20 cellular contexts compared by ENCODE assay signal in genomic region chr3:191158247-191158646, GRCh38. TPM values are rescaled to one million over a fixed set of nuclear protein-coding genes. Genes with fewer than 3 reads are reported as not detected.
DNase-seq lines count a peak whose midpoint lies in the region; ATAC-seq, FAIRE-seq and TF ChIP-seq lines count a peak whose summit lies in the region.
"Had no signal": no experiment of that assay in that cellular context is flagged by ENCODE, and none has a peak within 500 bp of the region (broad histone marks: within the 10 kb centered on the region; RNA-seq: fewer than 3 reads in every experiment).

No MANE protein-coding gene starts in this region.

- peak overlapping the region; percentile 80; the same call in 1 of the 2 replicates for H2AFZ ChIP-seq in GM23338
- no peak overlapping the region for H2AFZ ChIP-seq in astrocyte (ENCODE audit: low read depth, low read length)
- H2AFZ ChIP-seq in neural progenitor cell (replicated peaks), result no peak overlapping the region

- H3K9ac ChIP-seq in astrocyte (ENCODE audit: low read length), result no peak overlapping the region
- H3K9ac ChIP-seq in neural progenitor cell, result no peak overlapping the region
- H3K9ac ChIP-seq: KMS-11 had no signal

- no peaks in the 10 kb centered on the region for H3K27me3 Mint-ChIP-seq in GM23338 (ENCODE audit: insufficient read depth, low read depth, poor library complexity)
- no peaks in the 10 kb centered on the region for H3K27me3 Mint-ChIP-seq in astrocyte (ENCODE audit: low read depth, unreplicated experiment)
- H3K27me3 Mint-ChIP-seq in neural progenitor cell (ENCODE audit: insufficient read depth, low read depth), result no peaks in the 10 kb centered on the region
- H3K27me3 Mint-ChIP-seq: CD4-positive, alpha-beta T cell had no signal

- no peak for ATAC-seq in GM23338

- H4K20me1 ChIP-seq in GM23338 (replicated peaks; ENCODE audit: insufficient read depth), result no peaks in the 10 kb centered on the region
- H4K20me1 ChIP-seq in astrocyte (ENCODE audit: insufficient read depth, low read length), result no peaks in the 10 kb centered on the region
- no peaks in the 10 kb centered on the region for H4K20me1 ChIP-seq in neural progenitor cell (ENCODE audit: low read depth)

- peaks cover 18% of the 10 kb centered on the region for H3K36me3 Mint-ChIP-seq in GM23338 (ENCODE audit: low read depth)
- H3K36me3 Mint-ChIP-seq in astrocyte (ENCODE audit: low read depth, unreplicated experiment), result no peaks in the 10 kb centered on the region
- no peaks in the 10 kb centered on the region for H3K36me3 Mint-ChIP-seq in neural progenitor cell

- H3K9me3 Mint-ChIP-seq in GM23338, result peaks cover 23% of the 10 kb centered on the region
- peaks cover 13% of the 10 kb centered on the region for H3K9me3 Mint-ChIP-seq in astrocyte (ENCODE audit: unreplicated experiment)
- peaks cover 13% of the 10 kb centered on the region for H3K9me3 Mint-ChIP-seq in neural progenitor cell

- H3K4me3 Mint-ChIP-seq in GM23338 (no peak overlapping the region), astrocyte (ENCODE audit: unreplicated experiment) (no peak overlapping the region), neural progenitor cell (no peak overlapping the region)
- H3K4me3 Mint-ChIP-seq: CD4-positive, alpha-beta T cell had no signal

- no peaks in the 10 kb centered on the region for H3K36me3 ChIP-seq in GM23338 (ENCODE audit: insufficient read depth)
- no peaks in the 10 kb centered on the region for H3K36me3 ChIP-seq in astrocyte (ENCODE audit: insufficient read depth, low read length)
- peaks cover 11% of the 10 kb centered on the region for H3K36me3 ChIP-seq in neural progenitor cell
- H3K36me3 ChIP-seq: BE2C had no signal

- H3K27ac Mint-ChIP-seq in GM23338 (no peak overlapping the region), astrocyte (ENCODE audit: unreplicated experiment) (no peak overlapping the region), neural progenitor cell (no peak overlapping the region)
- H3K27ac Mint-ChIP-seq: CD4-positive, alpha-beta T cell had no signal

- DNase-seq in GM23338 (ENCODE audit: low spot score), result no peak
- peak; percentile 10 for DNase-seq in HuH-7 (ENCODE audit: low spot score)
- DNase-seq in astrocyte (ENCODE audit: low read depth), result no peak
- DNase-seq in neural progenitor cell (ENCODE audit: low spot score), result peak; percentile 8
- no peak for DNase-seq in NOMO-1 treated with dmso at 0.1 percent for 144 hours (lab: John Stamatoyannopoulos, UW; ENCODE audit: unreplicated experiment)
- no peak for DNase-seq in LoVo (ENCODE audit: low spot score)
- no peak for DNase-seq in NCI-H748 (lab: John Stamatoyannopoulos, UW; ENCODE audit: unreplicated experiment)
- DNase-seq: BE2C; C1 segment of cervical spinal cord; Caco-2; CD4-positive, alpha-beta T cell; GOT3; HCEC 1CT had no signal

- no peak for TF ChIP-seq CTCF in GM23338 (conservative IDR thresholded peaks at IDR 0.05; ENCODE audit: low read depth in 2 of 2)
- TF ChIP-seq CTCF in astrocyte (IDR thresholded peaks at IDR 0.05; ENCODE audit: insufficient read depth, low read depth, low read length), result no peak
- TF ChIP-seq CTCF in neural progenitor cell (IDR thresholded peaks at IDR 0.05), result no peak

- H3K4me2 ChIP-seq in GM23338 (no peak overlapping the region), astrocyte (ENCODE audit: low read length) (no peak overlapping the region), neural progenitor cell (no peak overlapping the region)
- H3K4me2 ChIP-seq: KMS-11 had no signal

- FAIRE-seq in astrocyte (lab: Jason Lieb, UNC), result peak; percentile 64
- FAIRE-seq: D721Med, G401.6, GM12891, GM19239, HTR-8/SVneo had no signal

- H3K9me2 ChIP-seq in GM23338 (ENCODE audit: insufficient read depth), result no peaks in the 10 kb centered on the region

- H3K4me1 Mint-ChIP-seq in GM23338 (no peaks in the 10 kb centered on the region), astrocyte (ENCODE audit: low read depth, unreplicated experiment) (no peaks in the 10 kb centered on the region), neural progenitor cell (no peaks in the 10 kb centered on the region)

- H3K9me3 ChIP-seq in astrocyte (ENCODE audit: insufficient read depth, low read depth, low read length) (peaks cover 3% of the 10 kb centered on the region), neural progenitor cell (ENCODE audit: low read depth) (peaks cover 4% of the 10 kb centered on the region)
- H3K9me3 ChIP-seq: BE2C, Caco-2 had no signal

- H3F3A ChIP-seq in GM23338 (replicated peaks; ENCODE audit: low read depth) (no peaks in the 10 kb centered on the region), neural progenitor cell (ENCODE audit: low read depth) (no peaks in the 10 kb centered on the region)

- H3K79me2 ChIP-seq in GM23338 (replicated peaks; ENCODE audit: insufficient read depth) (no peaks in the 10 kb centered on the region), astrocyte (ENCODE audit: insufficient read depth, low read length) (no peaks in the 10 kb centered on the region), neural progenitor cell (ENCODE audit: low read depth) (no peaks in the 10 kb centered on the region)

- no peak overlapping the region for H3K4me3 ChIP-seq in GM23338
- H3K4me3 ChIP-seq in astrocyte (ENCODE audit: insufficient read depth, low read depth, low read length), result no peak overlapping the region
- H3K4me3 ChIP-seq in neural progenitor cell, result no peak overlapping the region

- H3K4me1 ChIP-seq in GM23338 (ENCODE audit: insufficient read depth) (no peaks in the 10 kb centered on the region), astrocyte (ENCODE audit: insufficient read depth, low read length) (no peaks in the 10 kb centered on the region), neural progenitor cell (no peaks in the 10 kb centered on the region)
- H3K4me1 ChIP-seq: BE2C, Caco-2 had no signal

- H3K27ac ChIP-seq in GM23338 (ENCODE audit: low read depth), result no peak overlapping the region
- no peak overlapping the region for H3K27ac ChIP-seq in astrocyte (ENCODE audit: low read depth, low read length)
- H3K27ac ChIP-seq in neural progenitor cell, result no peak overlapping the region
- H3K27ac ChIP-seq: KMS-11 had no signal

- no peaks in the 10 kb centered on the region for H3K27me3 ChIP-seq in GM23338 (ENCODE audit: insufficient read depth)
- H3K27me3 ChIP-seq in astrocyte (ENCODE audit: insufficient read depth, low read length), result no peaks in the 10 kb centered on the region
- no peaks in the 10 kb centered on the region for H3K27me3 ChIP-seq in neural progenitor cell
- H3K27me3 ChIP-seq: BE2C had no signal

TF ChIP-seq in GM23338, 12 proteins besides CTCF, POLR2A, EP300 and RAD21:
- no peak for TF ChIP-seq POLR2AphosphoS5 (IDR thresholded peaks at IDR 0.05; ENCODE audit: low read depth)
- TF ChIP-seq ZNF331 (CRISPR knock-in tag; IDR thresholded peaks at IDR 0.05; ENCODE audit: low read depth), result no peak
- no peak for TF ChIP-seq ZNF114 (CRISPR knock-in tag; IDR thresholded peaks at IDR 0.05)

RNA-seq across cellular contexts. Expression of gene OSTN, which starts 40.8 kb away (rescaled TPM):
- not detected in 2 replicates for total RNA-seq in GM23338 (2014; rRNA removed; shearing (Covaris generic))
- not detected in 2 replicates for polyA plus RNA-seq in GM23338 (2016; fragmentation: Nextera tagmentation; extraction: Ambion mirVana)
- not detected in 2 replicates for total RNA-seq in astrocyte
- total RNA-seq in neural progenitor cell (ENCODE audit: low replicate concordance), result 0.28 and 1.2 TPM in 2 replicates
- total RNA-seq: A172; Caco-2; CD4-positive, alpha-beta T cell had no signal

Comparison
In these comparisons a context has a peak if more than half of its experiments do, and no peak if none do; other contexts are left out.
1. DNase-seq: peak in HuH-7 (single experiment) and neural progenitor cell (single experiment); none in GM23338 (single experiment), astrocyte (single experiment), NOMO-1 treated with dmso at 0.1 percent for 144 hours (single experiment), LoVo (single experiment) and NCI-H748 (single experiment).